19 cellular contexts compared by ENCODE assay signal in genomic region chr1:228375578-228376261, GRCh38. TPM values are rescaled to one million over a fixed set of nuclear protein-coding genes. Genes with fewer than 3 reads are reported as not detected.
A peak's percentile ranks its signal among the peaks of the same experiment; 100 is the strongest.
DNase-seq lines count a peak whose midpoint lies in the region; ATAC-seq and TF ChIP-seq lines count a peak whose summit lies in the region.
"Had no signal": no experiment of that assay in that cellular context is flagged by ENCODE, and none has a peak within 500 bp of the region (broad histone marks: within the 10 kb centered on the region; RNA-seq: fewer than 3 reads in every experiment).

No MANE protein-coding gene starts in this region.

- H3K4me1 ChIP-seq in adrenal gland (replicated peaks in 1 of 2) (peaks cover 19 to 25% of the 10 kb centered on the region in 2 donors), heart right ventricle (peaks cover 10 to 68% (median 44%) of the 10 kb centered on the region in 9 donors), rectal smooth muscle tissue (ENCODE audit: control insufficient read depth, insufficient read depth, low read length) (peaks cover 3% of the 10 kb centered on the region)

- TF ChIP-seq CTCF in adrenal gland (IDR thresholded peaks at IDR 0.05), result no peak
- TF ChIP-seq CTCF in heart right ventricle (IDR thresholded peaks at IDR 0.05), result no peak

- H3K27me3 Mint-ChIP-seq in activated CD4-positive, alpha-beta T cell treated with anti-CD3 and anti-CD28 coated beads, Interleukin-2, amount 10 ng/mL, durations not matched to agents 7 days and 5 days, result peaks cover 21% of the 10 kb centered on the region

- TF ChIP-seq POLR2A in adrenal gland (IDR thresholded peaks at IDR 0.05), result no peak

- DNase-seq in 8988T (peak; percentile 17), adrenal gland (peak in 3 of 7 donors; percentile 17 to 37 (median 34)), heart right ventricle (peak in 1 of 2 donors; percentile 20), ecto neural progenitor cell (ENCODE audit: low spot score) (no peak)
- no peak for DNase-seq in activated CD4-positive, alpha-beta T cell treated with anti-CD3 and anti-CD28 coated beads, Interleukin-2, amount 10 ng/mL, durations not matched to agents 7 days and 5 days
- DNase-seq: amniotic stem cell; cortex of kidney; Karpas-422; NCI-H1105; NCI-H2171 treated with DMSO at 0.1 percent for 48 hours; stimulated activated CD4-positive, alpha-beta T cell treated with anti-CD3 and anti-CD28 coated beads, Interleukin-4, amount 100 ng/mL, for 4 hours had no signal

- H3K4me3 Mint-ChIP-seq in activated CD4-positive, alpha-beta T cell treated with anti-CD3 and anti-CD28 coated beads, Interleukin-2, amount 10 ng/mL, durations not matched to agents 7 days and 5 days, result no peak overlapping the region
- H3K4me3 Mint-ChIP-seq: activated T-helper 17 cell treated with anti-CD3 and anti-CD28 coated beads, Interleukin-2, amount 50 U/mL, for 72 hours had no signal

- H3K4me3 ChIP-seq in adrenal gland (no peak overlapping the region), heart right ventricle (no peak overlapping the region), rectal smooth muscle tissue (ENCODE audit: low read length) (no peak overlapping the region)

- 91 to 100% (median 95%) methylated on average over 8 to 22 of the region's 22 CpGs for WGBS in adrenal gland, 4 donors
- WGBS in heart right ventricle, 2 donors, result 95 to 96% methylated on average over 22 of the region's 22 CpGs

- CTCF ChIA-PET in activated CD4-positive, alpha-beta T cell treated with anti-CD3 and anti-CD28 coated beads, Interleukin-2, amount 10 ng/mL, durations not matched to agents 7 days and 5 days (lab: Charles Lee), result no interaction called here

- H3K36me3 ChIP-seq in adrenal gland (replicated peaks in 1 of 2) (no peaks in the 10 kb centered on the region), heart right ventricle (peaks cover 0 to 36% (median 0%) of the 10 kb centered on the region in 9 donors), rectal smooth muscle tissue (ENCODE audit: control insufficient read depth, insufficient read depth, low read length) (peaks cover under 1% of the 10 kb centered on the region)
- H3K36me3 ChIP-seq: neutrophil had no signal

- no peak overlapping the region for H3K9ac ChIP-seq in rectal smooth muscle tissue (ENCODE audit: low read length)

- intact Hi-C loops in adrenal gland (cut with DNase I), result no loop called here
- intact Hi-C loops in heart right ventricle (cut with DNase I), result no loop called here

- H3K27ac ChIP-seq in adrenal gland (peak overlapping the region; percentile 82 to 99 (median 94)), heart right ventricle (peak overlapping the region; percentile 21 to 94 (median 80)), rectal smooth muscle tissue (ENCODE audit: low read depth, low read length) (peak overlapping the region; percentile 56)
- H3K27ac ChIP-seq: epithelial cell of prostate, neutrophil, VCaP had no signal

- H3K27me3 ChIP-seq in adrenal gland (no peaks in the 10 kb centered on the region), heart right ventricle (peaks cover 0 to 28% (median 0%) of the 10 kb centered on the region in 7 donors), rectal smooth muscle tissue (ENCODE audit: control insufficient read depth, insufficient read depth, low read length) (peaks cover 3% of the 10 kb centered on the region)

- no peaks in the 10 kb centered on the region for H3K9me3 ChIP-seq in adrenal gland (replicated peaks in 1 of 3)
- H3K9me3 ChIP-seq in heart right ventricle, result no peaks in the 10 kb centered on the region
- H3K9me3 ChIP-seq: neutrophil had no signal

- H3K4me1 Mint-ChIP-seq in activated CD4-positive, alpha-beta T cell treated with anti-CD3 and anti-CD28 coated beads, Interleukin-2, amount 10 ng/mL, durations not matched to agents 7 days and 5 days, result peaks cover 9% of the 10 kb centered on the region
- H3K4me1 Mint-ChIP-seq: activated T-helper 17 cell treated with anti-CD3 and anti-CD28 coated beads, Interleukin-2, amount 50 U/mL, for 72 hours had no signal

- no peaks in the 10 kb centered on the region for H3K36me3 Mint-ChIP-seq in activated CD4-positive, alpha-beta T cell treated with anti-CD3 and anti-CD28 coated beads, Interleukin-2, amount 10 ng/mL, durations not matched to agents 7 days and 5 days (ENCODE audit: low read depth)
- H3K36me3 Mint-ChIP-seq: CD8-positive, alpha-beta T cell had no signal

- POLR2A ChIA-PET in activated CD4-positive, alpha-beta T cell treated with anti-CD3 and anti-CD28 coated beads, Interleukin-2, amount 10 ng/mL, durations not matched to agents 7 days and 5 days (lab: Charles Lee), result no interaction called here

- H3K27ac Mint-ChIP-seq in activated CD4-positive, alpha-beta T cell treated with anti-CD3 and anti-CD28 coated beads, Interleukin-2, amount 10 ng/mL, durations not matched to agents 7 days and 5 days, result no peak overlapping the region
- H3K27ac Mint-ChIP-seq: activated T-helper 17 cell treated with anti-CD3 and anti-CD28 coated beads, Interleukin-2, amount 50 U/mL, for 72 hours; CD8-positive, alpha-beta T cell had no signal

- H3K9me3 Mint-ChIP-seq in activated CD4-positive, alpha-beta T cell treated with anti-CD3 and anti-CD28 coated beads, Interleukin-2, amount 10 ng/mL, durations not matched to agents 7 days and 5 days, result no peaks in the 10 kb centered on the region
- H3K9me3 Mint-ChIP-seq: activated T-helper 17 cell treated with anti-CD3 and anti-CD28 coated beads, Interleukin-2, amount 50 U/mL, for 72 hours; CD8-positive, alpha-beta T cell had no signal

- ATAC-seq in heart right ventricle (no peak), HG02938 (IDR thresholded peaks at IDR 0.05; ENCODE audit: unreplicated experiment) (no peak), HG03108 (IDR thresholded peaks at IDR 0.05; ENCODE audit: unreplicated experiment) (no peak)
- ATAC-seq: activated T-helper 17 cell treated with anti-CD3 and anti-CD28 coated beads, Interleukin-2, amount 50 U/mL, for 72 hours; CD8-positive, alpha-beta T cell had no signal

RNA-seq across cellular contexts. Expression of gene TRIM11, which starts 30.9 kb away (rescaled TPM):
- total RNA-seq in adrenal gland (10 to 100 TPM; 12.1 to 26.7 (median 19.1) TPM), heart right ventricle (10 to 100 TPM in 1 of 10 donors, 1 to 10 TPM in 9; 5.2 to 11.2 (median 6.9) TPM)
- polyA plus RNA-seq in adrenal gland (10 to 100 TPM in 2 of 3 donors, 1 to 10 TPM in 1; 3.5 to 17.2 (median 12.8) TPM), heart right ventricle (1 to 10 TPM; 7.1 to 8.8 TPM)
- total RNA-seq in activated CD4-positive, alpha-beta T cell treated with anti-CD3 and anti-CD28 coated beads, Interleukin-2, amount 10 ng/mL, durations not matched to agents 7 days and 5 days, result 10 to 100 TPM; 54.4 to 62.4 TPM

RNA-seq across cellular contexts. Expression of gene TRIM17, which starts 40.9 kb away (rescaled TPM):
- total RNA-seq in adrenal gland, result 1 to 10 TPM in 3 of 8 donors, under 1 TPM in 3, not detected in 2; 0.42 to 7.4 (median 1.2) TPM
- 1 to 10 TPM in 1 of 3 donors, under 1 TPM in 1, not detected in 1; 0.74 to 1.8 TPM for polyA plus RNA-seq in adrenal gland
- total RNA-seq in heart right ventricle, result under 1 TPM in 7 of 10 donors, not detected in 3; 0.14 to 0.44 (median 0.34) TPM
- polyA plus RNA-seq in heart right ventricle, result under 1 TPM; 0.20 to 0.37 TPM
- total RNA-seq in activated CD4-positive, alpha-beta T cell treated with anti-CD3 and anti-CD28 coated beads, Interleukin-2, amount 10 ng/mL, durations not matched to agents 7 days and 5 days, result under 1 TPM; 0.73 to 0.99 TPM
